ENCODE assay signal across 9 cellular contexts in genomic region chr19:16338470-16339360, GRCh38. TPM values are rescaled to one million over a fixed set of nuclear protein-coding genes. Genes with fewer than 3 reads are reported as not detected.
DNase-seq lines count a peak whose midpoint lies in the region; ATAC-seq, FAIRE-seq and TF ChIP-seq lines count a peak whose summit lies in the region.
"Had no signal": no experiment of that assay in that cellular context is flagged by ENCODE, and none has a peak within 500 bp of the region (broad histone marks: within the 10 kb centered on the region; RNA-seq: fewer than 3 reads in every experiment).

No MANE protein-coding gene starts in this region.

- H3K9me3 ChIP-seq in OCI-LY3 (ENCODE audit: insufficient read depth, low read length) (peaks cover 4% of the 10 kb centered on the region; the same call in 1 of the 2 replicates), kidney (ENCODE audit: control insufficient read depth in 1 of 2, low read length in 2 of 2) (no peaks in the 10 kb centered on the region)

- peaks cover 59% of the 10 kb centered on the region for H3K4me1 Mint-ChIP-seq in stimulated activated memory B cell treated with anti-CD40 and anti-IgM and Interleukin-4, amounts not matched to agents 10 μg/mL and 1 μg/mL and 100 μg/mL, for 72 hours
- H3K4me1 Mint-ChIP-seq: neural crest cell had no signal

- intact Hi-C loops in kidney (cut with DNase I): no loop called here

- H3K4me1 ChIP-seq in OCI-LY3 (ENCODE audit: low read length) (peaks cover 46% of the 10 kb centered on the region), kidney (ENCODE audit: control insufficient read depth in 1 of 2, insufficient read depth in 1 of 2, low read depth in 1 of 2, low read length in 2 of 2) (peaks cover 5 to 15% of the 10 kb centered on the region in 2 donors)

- peak; percentile 75 to 83 for ATAC-seq in activated naive CD4-positive, alpha-beta T cell treated with anti-CD3 and anti-CD28 coated beads, Interleukin-2, amount 50 U/mL, for 72 hours
- ATAC-seq in stimulated activated memory B cell treated with anti-CD40 and anti-IgM and Interleukin-4, amounts not matched to agents 10 μg/mL and 1 μg/mL and 100 μg/mL, for 72 hours: peak; percentile 72
- ATAC-seq in HG03095 (IDR thresholded peaks at IDR 0.05; ENCODE audit: unreplicated experiment): no peak

- TF ChIP-seq CTCF in GM12872 (IDR thresholded peaks at IDR 0.05; ENCODE audit: insufficient read depth, low read depth, low read length) (peak; percentile 15; the same call in 1 of the 3 replicates), OCI-LY3 (IDR thresholded peaks at IDR 0.05; ENCODE audit: low read depth, low read length) (no peak), kidney (IDR thresholded peaks at IDR 0.05; ENCODE audit: borderline replicate concordance, extremely low read depth, insufficient read depth) (no peak)

- H3K9ac ChIP-seq in OCI-LY3 (ENCODE audit: low read length) (no peak overlapping the region), kidney (ENCODE audit: low read length in 2 of 2) (peak overlapping the region in 1 of 2 donors; percentile 12)

- H4K20me1 ChIP-seq in OCI-LY3 (ENCODE audit: insufficient read depth, low read length): peaks cover 31% of the 10 kb centered on the region

- peaks cover 58% of the 10 kb centered on the region for H3K27me3 ChIP-seq in OCI-LY3 (ENCODE audit: low read depth, low read length)

- TF ChIP-seq POLR2A in erythroblast (IDR thresholded peaks at IDR 0.05; ENCODE audit: low read length): no peak

- H3K36me3 ChIP-seq in OCI-LY3 (replicated peaks; ENCODE audit: low read depth, low read length): no peaks in the 10 kb centered on the region
- no peaks in the 10 kb centered on the region for H3K36me3 ChIP-seq in kidney (ENCODE audit: control insufficient read depth in 1 of 2, insufficient read depth in 2 of 2, low read length in 2 of 2)

- peak overlapping the region; percentile 77 for H3K4me2 ChIP-seq in OCI-LY3 (ENCODE audit: low read length)

- peaks cover 0 to 4% of the 10 kb centered on the region in 2 donors for H3K9me3 Mint-ChIP-seq in activated naive CD4-positive, alpha-beta T cell treated with anti-CD3 and anti-CD28 coated beads, Interleukin-2, amount 50 U/mL, for 72 hours
- peaks cover 4% of the 10 kb centered on the region for H3K9me3 Mint-ChIP-seq in stimulated activated memory B cell treated with anti-CD40 and anti-IgM and Interleukin-4, amounts not matched to agents 10 μg/mL and 1 μg/mL and 100 μg/mL, for 72 hours
- H3K9me3 Mint-ChIP-seq: neural crest cell had no signal

- H3K4me3 Mint-ChIP-seq in stimulated activated memory B cell treated with anti-CD40 and anti-IgM and Interleukin-4, amounts not matched to agents 10 μg/mL and 1 μg/mL and 100 μg/mL, for 72 hours: peak overlapping the region; percentile 69
- H3K4me3 Mint-ChIP-seq: neural crest cell had no signal

- no peaks in the 10 kb centered on the region for H3K79me2 ChIP-seq in OCI-LY3 (ENCODE audit: low read length)

- no peaks in the 10 kb centered on the region for H3K27me3 Mint-ChIP-seq in stimulated activated memory B cell treated with anti-CD40 and anti-IgM and Interleukin-4, amounts not matched to agents 10 μg/mL and 1 μg/mL and 100 μg/mL, for 72 hours

- DNase-seq in activated naive CD4-positive, alpha-beta T cell treated with anti-CD3 and anti-CD28 coated beads, Interleukin-2, amount 50 U/mL, for 72 hours (ENCODE audit: low spot score in 2 of 2): peak; percentile 63 to 85
- DNase-seq in kidney (peak; percentile 79), erythroblast (lab: John Stamatoyannopoulos, UW) (no peak), NCI-H1417 treated with DMSO at 0.1 percent for 48 hours (lab: John Stamatoyannopoulos, UW) (no peak)

- H2AFZ ChIP-seq in OCI-LY3 (ENCODE audit: low read depth, low read length): no peak overlapping the region

- H3K27ac Mint-ChIP-seq in activated naive CD4-positive, alpha-beta T cell treated with anti-CD3 and anti-CD28 coated beads, Interleukin-2, amount 50 U/mL, for 72 hours: peak overlapping the region; percentile 54 to 87
- H3K27ac Mint-ChIP-seq in stimulated activated memory B cell treated with anti-CD40 and anti-IgM and Interleukin-4, amounts not matched to agents 10 μg/mL and 1 μg/mL and 100 μg/mL, for 72 hours: peak overlapping the region; percentile 81

- no peak for FAIRE-seq in kidney (lab: Jason Lieb, UNC)

- H3K27ac ChIP-seq in OCI-LY3 (ENCODE audit: low read length) (no peak overlapping the region), kidney (ENCODE audit: low read depth in 2 of 2, low read length in 2 of 2) (peak overlapping the region; percentile 11 to 55)

- no peaks in the 10 kb centered on the region for H3K36me3 Mint-ChIP-seq in activated naive CD4-positive, alpha-beta T cell treated with anti-CD3 and anti-CD28 coated beads, Interleukin-2, amount 50 U/mL, for 72 hours
- H3K36me3 Mint-ChIP-seq in stimulated activated memory B cell treated with anti-CD40 and anti-IgM and Interleukin-4, amounts not matched to agents 10 μg/mL and 1 μg/mL and 100 μg/mL, for 72 hours: no peaks in the 10 kb centered on the region

- H3K4me3 ChIP-seq in OCI-LY3 (ENCODE audit: low read length) (peak overlapping the region; percentile 51), kidney (ENCODE audit: low read length in 2 of 2) (no peak overlapping the region)

RNA-seq across cellular contexts. Expression of gene KLF2, which starts 14.1 kb away (rescaled TPM):
- total RNA-seq in activated naive CD4-positive, alpha-beta T cell treated with anti-CD3 and anti-CD28 coated beads, Interleukin-2, amount 50 U/mL, for 72 hours: under 1 TPM; 0.56 to 0.57 TPM
- 131 TPM for total RNA-seq in kidney
- 114 TPM for polyA plus RNA-seq in kidney (ENCODE audit: insufficient read depth, low read depth, low replicate concordance)

Comparison
In these comparisons a context has a peak if more than half of its experiments do, and no peak if none do; other contexts are left out.
1. DNase-seq: peak in activated naive CD4-positive, alpha-beta T cell treated with anti-CD3 and anti-CD28 coated beads, Interleukin-2, amount 50 U/mL, for 72 hours (2 of 2) and kidney (single experiment); none in erythroblast (0 of 2) and NCI-H1417 treated with DMSO at 0.1 percent for 48 hours (single experiment).
2. RNA of gene KLF2, which starts 14.1 kb away (total RNA-seq): 131 TPM in kidney (single experiment); 0.56 to 0.57 TPM in activated naive CD4-positive, alpha-beta T cell treated with anti-CD3 and anti-CD28 coated beads, Interleukin-2, amount 50 U/mL, for 72 hours; every median in the first group is over 10 times any median in the second.